In genomic region chr7:107890493-107890961, GRCh38 we compare ENCODE assay signal across 1 cellular context.
TF ChIP-seq lines count a peak whose summit lies in the region.

No MANE protein-coding gene starts in this region.

TF ChIP-seq in K562, 482 proteins besides CTCF, POLR2A, EP300 and RAD21 (continued from another document and continues in another):
- TF ChIP-seq CHD7 (IDR thresholded peaks at IDR 0.05; ENCODE audit: low read depth, low read length) (no peak), PREB (CRISPR knock-in tag; IDR thresholded peaks at IDR 0.05) (no peak; the same call in 1 of the 2 replicates), GATAD2B (IDR thresholded peaks at IDR 0.05; ENCODE audit: borderline replicate concordance) (peak; percentile 58), STAT5A (IDR thresholded peaks at IDR 0.05; ENCODE audit: borderline replicate concordance, low read length) (peak; percentile 28; the same call in 1 of the 2 replicates), DPF2 (IDR thresholded peaks at IDR 0.05) (0 out of 2 replicates have a peak, but pooled peaks have one; percentile 32), HDAC2 (IDR thresholded peaks at IDR 0.05) (0 out of 2 replicates have a peak, but pooled peaks have one; percentile 50), PURB (CRISPR knock-in tag; IDR thresholded peaks at IDR 0.05; ENCODE audit: low read depth) (no peak), RNF219 (CRISPR knock-in tag; IDR thresholded peaks at IDR 0.05) (no peak), POLR2B (IDR thresholded peaks at IDR 0.05; ENCODE audit: low read depth, partially characterized antibody) (no peak), BDP1 (IDR thresholded peaks at IDR 0.05; ENCODE audit: insufficient read depth, insufficient read length) (no peak), ZNF696 (CRISPR knock-in tag; conservative IDR thresholded peaks at IDR 0.05) (no peak), ZNF407 (IDR thresholded peaks at IDR 0.05; ENCODE audit: low read depth) (no peak), ILF3 (IDR thresholded peaks at IDR 0.05; ENCODE audit: borderline replicate concordance) (no peak), SMAD3 (CRISPR knock-in tag; conservative IDR thresholded peaks at IDR 0.05) (0 out of 2 replicates have a peak, but pooled peaks have one; percentile 40), SRF (CRISPR knock-in tag; IDR thresholded peaks at IDR 0.05) (peak; percentile 79 to 98), ZFP91 (CRISPR knock-in tag; IDR thresholded peaks at IDR 0.05) (no peak), EWSR1 (IDR thresholded peaks at IDR 0.05; ENCODE audit: borderline replicate concordance, low read depth, partially characterized antibody) (no peak), FOXP4 (CRISPR knock-in tag; IDR thresholded peaks at IDR 0.05; ENCODE audit: borderline replicate concordance) (no peak), ZNF431 (CRISPR knock-in tag; IDR thresholded peaks at IDR 0.05) (peak; percentile 30; the same call in 1 of the 2 replicates), KAT8 (IDR thresholded peaks at IDR 0.05; ENCODE audit: low read depth) (0 out of 2 replicates have a peak, but pooled peaks have one; percentile 13), MLLT1 (IDR thresholded peaks at IDR 0.05) (peak in 1 of 2 experiments; percentile 16; a peak in 1 of 4 replicates)
